In genomic region chr15:82985688-82986441, GRCh38 we compare ENCODE assay signal across 1 cellular context.
TF ChIP-seq lines count a peak whose summit lies in the region.

Gene RAMAC (plus strand): TSS chr15:82986210. CDS start chr15:82989019, 2,809 bp downstream.

TF ChIP-seq in HepG2, 621 proteins besides CTCF, POLR2A, EP300 and RAD21 (continued from another document and continues in another):
- peak; percentile 85; the same call in 1 of the 2 replicates for TF ChIP-seq ARID2 (CRISPR knock-in tag; IDR thresholded peaks at IDR 0.05; ENCODE audit: borderline replicate concordance)
- peak; percentile 88 for TF ChIP-seq ZNF547 (CRISPR knock-in tag; IDR thresholded peaks at IDR 0.05)
- TF ChIP-seq FOXC1 (CRISPR knock-in tag; IDR thresholded peaks at IDR 0.05; ENCODE audit: borderline replicate concordance) = peak; percentile 28; the same call in 1 of the 2 replicates
- peak; percentile 68; the same call in 1 of the 2 replicates for TF ChIP-seq RFXAP (CRISPR knock-in tag; IDR thresholded peaks at IDR 0.05; ENCODE audit: borderline replicate concordance)
- peak; percentile 77; the same call in 1 of the 2 replicates for TF ChIP-seq KIAA2018 (CRISPR knock-in tag; IDR thresholded peaks at IDR 0.05; ENCODE audit: borderline replicate concordance)
- TF ChIP-seq ZNF782 (CRISPR knock-in tag; IDR thresholded peaks at IDR 0.05; ENCODE audit: borderline replicate concordance) = no peak
- peak; percentile 82 for TF ChIP-seq HDAC1 (CRISPR knock-in tag; IDR thresholded peaks at IDR 0.05)
- 0 out of 2 replicates have a peak, but pooled peaks have one; percentile 68 for TF ChIP-seq HOXA7 (CRISPR knock-in tag; IDR thresholded peaks at IDR 0.05)
- TF ChIP-seq SP2 (CRISPR knock-in tag; IDR thresholded peaks at IDR 0.05) = 0 out of 2 replicates have a peak, but pooled peaks have one; percentile 49
- no peak for TF ChIP-seq ZFP62 (CRISPR knock-in tag; IDR thresholded peaks at IDR 0.05)
- TF ChIP-seq CBFB (CRISPR knock-in tag; IDR thresholded peaks at IDR 0.05) = peak; percentile 80; the same call in 1 of the 2 replicates
- peak; percentile 54; the same call in 1 of the 2 replicates for TF ChIP-seq CBX5 (CRISPR knock-in tag; IDR thresholded peaks at IDR 0.05; ENCODE audit: borderline replicate concordance)
- no peak for TF ChIP-seq ZNF850 (CRISPR knock-in tag; conservative IDR thresholded peaks at IDR 0.05)
- no peak for TF ChIP-seq ZBTB10 (CRISPR knock-in tag; IDR thresholded peaks at IDR 0.05; ENCODE audit: borderline replicate concordance)
- TF ChIP-seq ZNF841 (CRISPR knock-in tag; IDR thresholded peaks at IDR 0.05; ENCODE audit: borderline replicate concordance) = peak; percentile 80; the same call in 1 of the 2 replicates
- TF ChIP-seq POGZ (CRISPR knock-in tag; IDR thresholded peaks at IDR 0.05) = peak; percentile 88; the same call in 1 of the 2 replicates
- TF ChIP-seq SRF (IDR thresholded peaks at IDR 0.05; ENCODE audit: low read depth, low read length) = no peak
- TF ChIP-seq ZFP82 (CRISPR knock-in tag; IDR thresholded peaks at IDR 0.05; ENCODE audit: borderline replicate concordance) = no peak; the same call in 1 of the 2 replicates
- peak; percentile 98 for TF ChIP-seq NR2C2 (CRISPR knock-in tag; IDR thresholded peaks at IDR 0.05; ENCODE audit: borderline replicate concordance)
- 0 out of 2 replicates have a peak, but pooled peaks have one; percentile 58 for TF ChIP-seq ZNF800 (CRISPR knock-in tag; IDR thresholded peaks at IDR 0.05)
- no peak for TF ChIP-seq NBN (conservative IDR thresholded peaks at IDR 0.05)
- no peak for TF ChIP-seq PTBP1 (IDR thresholded peaks at IDR 0.05; ENCODE audit: low read depth, low read length, poor library complexity, severe bottlenecking)
- TF ChIP-seq MYC (CRISPR knock-in tag; IDR thresholded peaks at IDR 0.05; ENCODE audit: borderline replicate concordance) = peak; percentile 56; the same call in 1 of the 2 replicates
- peak; percentile 56; the same call in 1 of the 2 replicates for TF ChIP-seq ZBTB25 (CRISPR knock-in tag; IDR thresholded peaks at IDR 0.05)
- peak; percentile 52; the same call in 1 of the 2 replicates for TF ChIP-seq KDM4B (CRISPR knock-in tag; IDR thresholded peaks at IDR 0.05)
- TF ChIP-seq ETS1 (CRISPR knock-in tag; IDR thresholded peaks at IDR 0.05) = no peak
- peak; percentile 91; the same call in 1 of the 2 replicates for TF ChIP-seq NFKB2 (CRISPR knock-in tag; IDR thresholded peaks at IDR 0.05; ENCODE audit: borderline replicate concordance)
- peak; percentile 99 for TF ChIP-seq MAX (IDR thresholded peaks at IDR 0.05)
- 0 out of 2 replicates have a peak, but pooled peaks have one; percentile 38 for TF ChIP-seq ZNF839 (CRISPR knock-in tag; IDR thresholded peaks at IDR 0.05; ENCODE audit: borderline replicate concordance)
- peak; percentile 73; the same call in 1 of the 2 replicates for TF ChIP-seq IKZF5 (CRISPR knock-in tag; IDR thresholded peaks at IDR 0.05)
- peak; percentile 89 for TF ChIP-seq ARNT2 (CRISPR knock-in tag; IDR thresholded peaks at IDR 0.05; ENCODE audit: low read depth)
- peak; percentile 90 for TF ChIP-seq KLF11 (CRISPR knock-in tag; IDR thresholded peaks at IDR 0.05)
- TF ChIP-seq ATF4 (CRISPR knock-in tag; IDR thresholded peaks at IDR 0.05) = peak in 1 of 2 experiments; percentile 74; a peak in 2 of 4 replicates
- 0 out of 2 replicates have a peak, but pooled peaks have one; percentile 34 for TF ChIP-seq BRF2 (CRISPR knock-in tag; IDR thresholded peaks at IDR 0.05)
- no peak for TF ChIP-seq ZBTB14 (CRISPR knock-in tag; IDR thresholded peaks at IDR 0.05)
- TF ChIP-seq ZFP41 (CRISPR knock-in tag; IDR thresholded peaks at IDR 0.05; ENCODE audit: borderline replicate concordance) = peak; percentile 88; the same call in 1 of the 2 replicates
- peak; percentile 73; the same call in 1 of the 2 replicates for TF ChIP-seq ZNF746 (CRISPR knock-in tag; IDR thresholded peaks at IDR 0.05)
- TF ChIP-seq MEIS2 (CRISPR knock-in tag; IDR thresholded peaks at IDR 0.05) = 0 out of 2 replicates have a peak, but pooled peaks have one; percentile 34
- TF ChIP-seq IRF2 (CRISPR knock-in tag; IDR thresholded peaks at IDR 0.05) = peak; percentile 90
